11 cellular contexts compared by ENCODE assay signal in the genomic region with DNA sequence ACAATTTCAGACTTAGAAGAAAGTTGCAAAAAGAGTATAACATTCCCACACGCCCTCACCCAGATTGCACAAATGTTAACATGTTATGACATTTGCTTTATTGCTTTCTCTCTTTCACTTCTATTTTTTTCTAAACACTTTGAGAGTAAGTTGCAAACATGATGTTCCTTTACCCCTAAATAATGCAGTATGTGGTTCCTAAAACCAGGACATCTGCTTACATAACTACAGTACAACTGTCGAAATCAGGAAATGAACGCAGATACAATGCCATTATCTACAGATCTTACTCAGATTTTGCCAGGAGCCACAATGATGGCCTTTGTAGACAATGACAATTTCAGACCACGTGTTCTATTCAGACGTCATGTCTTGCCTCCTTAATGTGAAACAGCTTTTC. TPM values are rescaled to one million over a fixed set of nuclear protein-coding genes. Genes with fewer than 3 reads are reported as not detected.
DNase-seq lines count a peak whose midpoint lies in the region; ATAC-seq and TF ChIP-seq lines count a peak whose summit lies in the region.
"Had no signal": no experiment of that assay in that cellular context is flagged by ENCODE, and none has a peak within 500 bp of the region (broad histone marks: within the 10 kb centered on the region; RNA-seq: fewer than 3 reads in every experiment).

No MANE protein-coding gene starts in this region.

- TF ChIP-seq CTCF in gastroesophageal sphincter (IDR thresholded peaks at IDR 0.05): no peak
- TF ChIP-seq CTCF in tibial nerve (IDR thresholded peaks at IDR 0.05): no peak

- H3K36me3 ChIP-seq in gastroesophageal sphincter (peaks cover 0 to 21% of the 10 kb centered on the region in 2 donors), tibial nerve (peaks cover 0 to 45% (median 0%) of the 10 kb centered on the region in 3 donors)

- TF ChIP-seq EP300 in gastroesophageal sphincter (IDR thresholded peaks at IDR 0.05) (no peak), tibial nerve (IDR thresholded peaks at IDR 0.05) (peak; percentile 80 to 85)

- H3K27ac ChIP-seq in gastroesophageal sphincter (peak overlapping the region in 1 of 4 donors; percentile 33), tibial nerve (peak overlapping the region in 3 of 4 donors; percentile 66 to 83 (median 80))
- H3K27ac ChIP-seq: C4-2B had no signal

- H3K27me3 ChIP-seq in gastroesophageal sphincter (no peaks in the 10 kb centered on the region), tibial nerve (no peaks in the 10 kb centered on the region)

- H3K36me3 Mint-ChIP-seq in activated naive CD4-positive, alpha-beta T cell treated with anti-CD3 and anti-CD28 coated beads, Interleukin-2, amount 50 U/mL, for 24 hours: peaks cover 7% of the 10 kb centered on the region

- no peaks in the 10 kb centered on the region for H3K27me3 Mint-ChIP-seq in activated naive CD4-positive, alpha-beta T cell treated with anti-CD3 and anti-CD28 coated beads, Interleukin-2, amount 50 U/mL, for 24 hours
- H3K27me3 Mint-ChIP-seq: activated T-cell treated with anti-CD3 and anti-CD28 coated beads, Interleukin-2, amount 50 U/mL, for 24 hours had no signal

- H3K4me1 Mint-ChIP-seq in activated naive CD4-positive, alpha-beta T cell treated with anti-CD3 and anti-CD28 coated beads, Interleukin-2, amount 50 U/mL, for 24 hours: peaks cover 15% of the 10 kb centered on the region

- H3K4me1 ChIP-seq in gastroesophageal sphincter (no peaks in the 10 kb centered on the region), tibial nerve (peaks cover 0 to 15% (median 0%) of the 10 kb centered on the region in 4 donors)

- no peak overlapping the region for H3K4me3 ChIP-seq in gastroesophageal sphincter
- H3K4me3 ChIP-seq in tibial nerve: no peak overlapping the region

- WGBS in gastroesophageal sphincter (ENCODE audit: low coverage in 1 of 2), 2 donors: 57 to 68% methylated on average over 5 of the region's 5 CpGs
- WGBS in tibial nerve, 2 donors: 28 to 31% methylated on average over 5 of the region's 5 CpGs

- peak; percentile 71 for ATAC-seq in gastroesophageal sphincter

- H3K9me3 ChIP-seq in gastroesophageal sphincter (no peaks in the 10 kb centered on the region), tibial nerve (peaks cover 0 to 4% (median 0%) of the 10 kb centered on the region in 4 donors)

- H3K27ac Mint-ChIP-seq in activated naive CD4-positive, alpha-beta T cell treated with anti-CD3 and anti-CD28 coated beads, Interleukin-2, amount 50 U/mL, for 24 hours: peak overlapping the region; percentile 78
- H3K27ac Mint-ChIP-seq: activated T-cell treated with anti-CD3 and anti-CD28 coated beads, Interleukin-2, amount 50 U/mL, for 24 hours had no signal

- no peak for TF ChIP-seq POLR2A in gastroesophageal sphincter (IDR thresholded peaks at IDR 0.05)
- no peak for TF ChIP-seq POLR2A in tibial nerve (IDR thresholded peaks at IDR 0.05)

- H3K9me3 Mint-ChIP-seq in activated naive CD4-positive, alpha-beta T cell treated with anti-CD3 and anti-CD28 coated beads, Interleukin-2, amount 50 U/mL, for 24 hours: no peaks in the 10 kb centered on the region
- H3K9me3 Mint-ChIP-seq: activated T-cell treated with anti-CD3 and anti-CD28 coated beads, Interleukin-2, amount 50 U/mL, for 24 hours had no signal

- H3K4me3 Mint-ChIP-seq in activated naive CD4-positive, alpha-beta T cell treated with anti-CD3 and anti-CD28 coated beads, Interleukin-2, amount 50 U/mL, for 24 hours: peak overlapping the region; percentile 15
- H3K4me3 Mint-ChIP-seq: activated T-cell treated with anti-CD3 and anti-CD28 coated beads, Interleukin-2, amount 50 U/mL, for 24 hours had no signal

- no peak for DNase-seq in activated naive CD4-positive, alpha-beta T cell treated with Interleukin-2 at 50 U/mL for 16 hours
- DNase-seq in SIG-M5 treated with dmso at 0.1 percent for 504 hours (lab: John Stamatoyannopoulos, UW; ENCODE audit: unreplicated experiment) (peak; percentile 93), tibial nerve (ENCODE audit: low spot score in 2 of 2) (peak in 1 of 2 donors; percentile 38), NCI-H1105 (lab: John Stamatoyannopoulos, UW) (no peak), NCI-H2107 treated with DMSO at 0.1 percent for 48 hours (lab: John Stamatoyannopoulos, UW; ENCODE audit: unreplicated experiment) (no peak)
- no peak for DNase-seq in stimulated activated CD4-positive, alpha-beta T cell treated with anti-CD3 and anti-CD28 coated beads, Interleukin-4, amount 100 ng/mL, for 4 hours
- DNase-seq: activated T-cell treated with anti-CD3 and anti-CD28 coated beads, Interleukin-2, amount 50 U/mL, for 24 hours; NCI-H526 had no signal

RNA-seq across cellular contexts. Expression of a gene that starts 22.4 kb away (rescaled TPM):
- total RNA-seq in gastroesophageal sphincter (10 to 100 TPM in 3 of 4 donors, 1 to 10 TPM in 1; 9.6 to 12.9 (median 12.6) TPM), tibial nerve (100 to 1,000 TPM in 1 of 4 donors, 10 to 100 TPM in 3; 31.6 to 176 (median 69.7) TPM)

RNA-seq across cellular contexts. Expression of a gene that starts 48.1 kb away (rescaled TPM):
- total RNA-seq in gastroesophageal sphincter (10 to 100 TPM; 30.2 to 80.5 (median 59.9) TPM), tibial nerve (10 to 100 TPM; 34.9 to 54.3 (median 43.5) TPM)
